1 cellular context compared by ENCODE assay signal in the genomic region with DNA sequence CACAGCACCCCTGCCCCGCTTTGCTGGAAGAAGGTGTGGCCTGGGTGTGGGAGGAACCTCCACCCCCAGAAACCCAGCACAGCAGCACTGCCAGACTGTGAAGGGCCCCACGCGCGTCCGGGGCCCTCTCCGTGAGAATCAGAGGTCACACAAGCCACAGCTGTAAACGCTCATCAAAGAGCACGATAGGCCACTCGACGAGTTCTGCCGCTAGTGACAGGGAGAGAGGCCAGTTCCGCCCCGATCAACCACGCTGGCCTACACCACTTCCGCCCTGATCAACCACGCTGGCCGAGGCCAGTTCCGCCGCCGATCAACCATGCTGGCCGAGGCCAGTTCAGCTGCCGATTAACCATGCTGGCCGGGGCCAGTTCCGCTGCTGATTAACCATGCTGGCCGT.
TF ChIP-seq lines count a peak whose summit lies in the region.

No MANE protein-coding gene starts in this region.

TF ChIP-seq in K562, 482 proteins besides CTCF, POLR2A, EP300 and RAD21:
- peak; percentile 61 for TF ChIP-seq L3MBTL2 (IDR thresholded peaks at IDR 0.05)
- TF ChIP-seq KAT2B (IDR thresholded peaks at IDR 0.05; ENCODE audit: low read depth, low read length) = no peak
- peak; percentile 66 for TF ChIP-seq GABPA (tag; conservative IDR thresholded peaks at IDR 0.05; ENCODE audit: low read depth)
- peak; percentile 37; the same call in 1 of the 2 replicates for TF ChIP-seq SAFB (IDR thresholded peaks at IDR 0.05; ENCODE audit: borderline replicate concordance, low read depth, low read length)
